5 cellular contexts compared by ENCODE assay signal in genomic region chr7:133843341-133843740, GRCh38.
"Had no signal": no experiment of that assay in that cellular context is flagged by ENCODE, and none has a peak within 500 bp of the region (broad histone marks: within the 10 kb centered on the region; RNA-seq: fewer than 3 reads in every experiment).

No MANE protein-coding gene starts in this region.

- H3K4me3 ChIP-seq: GM23338, K562 had no signal

- H3K27ac Mint-ChIP-seq: GM23338, H9 had no signal

- H3K9me3 Mint-ChIP-seq: GM23338, H9 had no signal

- DNase-seq: H9, HCEC 1CT, IMR-90 had no signal

- ATAC-seq: GM23338, K562 had no signal

- H3K4me3 Mint-ChIP-seq: GM23338, H9 had no signal
